In genomic region chr7:44449531-44449930, GRCh38 we compare ENCODE assay signal across 1 cellular context.
TF ChIP-seq lines count a peak whose summit lies in the region.

No MANE protein-coding gene starts in this region.

TF ChIP-seq in K562, 482 proteins besides CTCF, POLR2A, EP300 and RAD21:
- peak; percentile 43; the same call in 1 of the 2 replicates for TF ChIP-seq MEF2A (IDR thresholded peaks at IDR 0.05; ENCODE audit: control insufficient read depth, low read depth, low read length)
- TF ChIP-seq ATF3 (IDR thresholded peaks at IDR 0.05): peak; percentile 30; the same call in 1 of the 2 replicates
- no peak for TF ChIP-seq ATF3 (CRISPR knock-in tag; conservative IDR thresholded peaks at IDR 0.05)
- no peak for TF ChIP-seq CEBPG (CRISPR knock-in tag; IDR thresholded peaks at IDR 0.05)
- peak in 1 of 2 experiments; percentile 42; a peak in 2 of 4 replicates for TF ChIP-seq CEBPG (tag; conservative IDR thresholded peaks at IDR 0.05 in 1 of 2, IDR thresholded peaks at IDR 0.05 in 1 of 2)
- no peak for TF ChIP-seq CHD1 (IDR thresholded peaks at IDR 0.05; ENCODE audit: low read length)
- no peak for TF ChIP-seq ZNF561 (CRISPR knock-in tag; conservative IDR thresholded peaks at IDR 0.05)
- no peak for TF ChIP-seq ESRRA (IDR thresholded peaks at IDR 0.05; ENCODE audit: borderline replicate concordance, low read depth)
- 0 out of 2 replicates have a peak, but pooled peaks have one; percentile 11 for TF ChIP-seq MEF2D (tag; conservative IDR thresholded peaks at IDR 0.05; ENCODE audit: low read depth)
TF ChIP-seq in K562: peak in this region for 4.
